8 cellular contexts compared by ENCODE assay signal in the genomic region with DNA sequence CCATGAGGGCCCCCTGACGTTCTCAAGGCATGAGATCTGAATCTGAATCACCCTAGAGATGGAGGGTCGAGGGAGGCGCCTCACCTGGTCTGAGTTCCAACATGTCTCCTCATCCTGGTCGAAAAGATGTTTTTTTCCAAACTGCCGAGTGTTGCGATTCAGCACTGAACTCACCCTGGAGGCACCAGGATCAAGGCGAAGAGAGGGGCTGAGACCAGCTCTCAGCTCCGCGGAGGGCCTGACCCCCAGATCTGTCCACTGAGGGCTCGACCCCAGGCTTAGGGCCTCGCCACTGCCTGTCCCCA. TPM values are rescaled to one million over a fixed set of nuclear protein-coding genes. Genes with fewer than 3 reads are reported as not detected.
DNase-seq lines count a peak whose midpoint lies in the region; ATAC-seq and TF ChIP-seq lines count a peak whose summit lies in the region.

No MANE protein-coding gene starts in this region.

- H3K4me3 ChIP-seq in AG10803 (ENCODE audit: low read length): peak overlapping the region; percentile 78
- H3K4me3 ChIP-seq in lower leg skin (ENCODE audit: low read depth, poor library complexity, severe bottlenecking): peak overlapping the region; percentile 61
- H3K4me3 ChIP-seq in upper lobe of left lung: peak overlapping the region; percentile 62 to 88 (median 70)

- TF ChIP-seq CTCF in AG10803 (conservative IDR thresholded peaks at IDR 0.05; ENCODE audit: low read length) (no peak), lower leg skin (IDR thresholded peaks at IDR 0.05) (no peak), upper lobe of left lung (IDR thresholded peaks at IDR 0.05) (no peak)

- no peaks in the 10 kb centered on the region for H3K27me3 ChIP-seq in upper lobe of left lung

- peaks cover 0 to 33% (median 26%) of the 10 kb centered on the region in 4 donors for H3K36me3 ChIP-seq in upper lobe of left lung

- TF ChIP-seq EP300 in upper lobe of left lung (IDR thresholded peaks at IDR 0.05): no peak

- 2 to 16% methylated on average over 11 of the region's 11 CpGs for WGBS in lower leg skin, 2 donors
- WGBS in upper lobe of left lung, 2 donors: 19% methylated on average over 11 of the region's 11 CpGs; no CpG with 5 or more reads in 1 of the 2 donors

- TF ChIP-seq POLR2A in lower leg skin (IDR thresholded peaks at IDR 0.05) (no peak), upper lobe of left lung (IDR thresholded peaks at IDR 0.05) (no peak)

- intact Hi-C loops in lower leg skin (cut with DNase I; ENCODE audit: low total_unique reads): no loop called here

- H3K4me1 ChIP-seq in upper lobe of left lung: peaks cover 11 to 17% (median 12%) of the 10 kb centered on the region in 4 donors

- H3K27ac ChIP-seq in angular gyrus (ENCODE audit: low read depth, low read length) (peak overlapping the region; percentile 24), upper lobe of left lung (peak overlapping the region; percentile 74 to 84 (median 76))

- ATAC-seq in HG02642 (IDR thresholded peaks at IDR 0.05; ENCODE audit: poor library complexity, unreplicated experiment): peak; percentile 15
- no peak for ATAC-seq in upper lobe of left lung (ENCODE audit: low FRiP score in 2 of 2)
- ATAC-seq in HG02623 (IDR thresholded peaks at IDR 0.05; ENCODE audit: unreplicated experiment): no peak
- no peak for ATAC-seq in esophagus mucosa

- no peaks in the 10 kb centered on the region for H3K9me3 ChIP-seq in upper lobe of left lung

- DNase-seq in AG10803 (ENCODE audit: low read depth): no peak
- DNase-seq in lower leg skin (ENCODE audit: low spot score in 2 of 2): no peak
- no peak for DNase-seq in upper lobe of left lung
- no peak for DNase-seq in NCI-H1436 (lab: John Stamatoyannopoulos, UW)

RNA-seq across cellular contexts. Expression of a gene that starts 0.6 kb away (rescaled TPM):
- total RNA-seq in lower leg skin: 10 to 100 TPM; 13.7 to 24.2 (median 22.5) TPM
- total RNA-seq in upper lobe of left lung: 10 to 100 TPM in 4 of 6 donors, 1 to 10 TPM in 2; 5.2 to 17.0 (median 10.8) TPM
- 14.8 TPM for total RNA-seq in esophagus mucosa

RNA-seq across cellular contexts. Expression of a gene that starts 9.1 kb away (rescaled TPM):
- total RNA-seq in lower leg skin (not detected), upper lobe of left lung (1 to 10 TPM in 1 of 6 donors, not detected in 5; 3.1 TPM), esophagus mucosa (not detected)

RNA-seq across cellular contexts. Expression of a gene that starts 10.6 kb away (rescaled TPM):
- 10 to 100 TPM; 40.1 to 59.0 (median 48.8) TPM for total RNA-seq in lower leg skin
- 10 to 100 TPM; 39.1 to 79.7 (median 67.3) TPM for total RNA-seq in upper lobe of left lung
- 72.9 TPM for total RNA-seq in esophagus mucosa

RNA-seq across cellular contexts. Expression of a gene that starts 10.7 kb away (rescaled TPM):
- total RNA-seq in lower leg skin (10 to 100 TPM in 2 of 4 donors, 1 to 10 TPM in 2; 4.4 to 15.2 (median 10.9) TPM), upper lobe of left lung (10 to 100 TPM; 10.1 to 55.5 (median 34.0) TPM), esophagus mucosa (18.4 TPM)

RNA-seq across cellular contexts. Expression of a gene that starts 32.6 kb away (rescaled TPM):
- total RNA-seq in lower leg skin: 1 to 10 TPM in 1 of 4 donors, under 1 TPM in 2, not detected in 1; 0.49 to 2.2 (median 0.84) TPM
- total RNA-seq in upper lobe of left lung: 1 to 10 TPM in 3 of 6 donors, not detected in 3; 2.0 to 3.9 (median 3.1) TPM
- total RNA-seq in esophagus mucosa: 1.4 TPM
